In genomic region chr9:4738866-4739586, GRCh38 we compare ENCODE assay signal across 9 cellular contexts. TPM values are rescaled to one million over a fixed set of nuclear protein-coding genes. Genes with fewer than 3 reads are reported as not detected.
DNase-seq lines count a peak whose midpoint lies in the region; ATAC-seq, FAIRE-seq and TF ChIP-seq lines count a peak whose summit lies in the region.
"Had no signal": no experiment of that assay in that cellular context is flagged by ENCODE, and none has a peak within 500 bp of the region (broad histone marks: within the 10 kb centered on the region; RNA-seq: fewer than 3 reads in every experiment).

No MANE protein-coding gene starts in this region.

- peaks cover 21% of the 10 kb centered on the region for H4K20me1 ChIP-seq in OCI-LY3 (ENCODE audit: insufficient read depth, low read length)

- H3K27me3 ChIP-seq in OCI-LY3 (ENCODE audit: low read depth, low read length) (no peaks in the 10 kb centered on the region), psoas muscle (ENCODE audit: insufficient read depth in 3 of 3, low read length in 2 of 3) (no peaks in the 10 kb centered on the region)

- H3K4me3 ChIP-seq in OCI-LY3 (ENCODE audit: low read length), result peak overlapping the region; percentile 91
- H3K4me3 ChIP-seq in epithelial cell of proximal tubule (ENCODE audit: low read depth, low read length), result peak overlapping the region; percentile 77
- peak overlapping the region; percentile 80 for H3K4me3 ChIP-seq in psoas muscle

- H3K9ac ChIP-seq in OCI-LY3 (ENCODE audit: low read length), result no peak overlapping the region

- peak overlapping the region; percentile 86 for H3K4me2 ChIP-seq in OCI-LY3 (ENCODE audit: low read length)

- H2AFZ ChIP-seq in OCI-LY3 (ENCODE audit: low read depth, low read length), result no peak overlapping the region

- H3K4me1 ChIP-seq in OCI-LY3 (ENCODE audit: low read length) (peaks cover 8% of the 10 kb centered on the region), psoas muscle (peaks cover 13% of the 10 kb centered on the region)

- DNase-seq in GM12891 (ENCODE audit: insufficient read length, low spot score) (no peak), epithelial cell of proximal tubule (ENCODE audit: low read depth) (no peak), psoas muscle (no peak)
- no peak for DNase-seq in activated CD4-positive, CD25-positive, alpha-beta regulatory T cell treated with anti-CD3 and anti-CD28 coated beads, Interleukin-2, amount 50 U/mL, for 72 hours
- no peak for DNase-seq in stimulated activated CD4-positive, alpha-beta T cell treated with anti-CD3 and anti-CD28 coated beads, Interleukin-4, amount 100 ng/mL, for 24 hours
- DNase-seq: activated CD8-positive, alpha-beta memory T cell treated with anti-CD3 and anti-CD28 coated beads, Interleukin-2, amount 50 U/mL, for 48 hours had no signal

- no peak for ATAC-seq in psoas muscle
- no peak for ATAC-seq in GM18861 (IDR thresholded peaks at IDR 0.05; ENCODE audit: unreplicated experiment)
- ATAC-seq in HG02571 (IDR thresholded peaks at IDR 0.05; ENCODE audit: unreplicated experiment), result no peak

- FAIRE-seq in GM12891 (lab: Jason Lieb, UNC), result peak; percentile 66

- no peak for TF ChIP-seq POLR2A in GM12891 (IDR thresholded peaks at IDR 0.05; ENCODE audit: low read depth, low read length)

- no peaks in the 10 kb centered on the region for H3K9me3 ChIP-seq in OCI-LY3 (ENCODE audit: insufficient read depth, low read length)
- no peaks in the 10 kb centered on the region for H3K9me3 ChIP-seq in psoas muscle

- intact Hi-C loops in psoas muscle (cut with DNase I), result no loop called here

- H3K27ac ChIP-seq in OCI-LY3 (ENCODE audit: low read length), result no peak overlapping the region
- peak overlapping the region; percentile 85 for H3K27ac ChIP-seq in psoas muscle

- H3K36me3 ChIP-seq in OCI-LY3 (replicated peaks; ENCODE audit: low read depth, low read length) (no peaks in the 10 kb centered on the region), psoas muscle (ENCODE audit: insufficient read depth in 1 of 2, low read depth in 1 of 2) (peaks cover 0 to 7% of the 10 kb centered on the region in 2 donors)

- H3K79me2 ChIP-seq in OCI-LY3 (ENCODE audit: low read length), result peaks cover 57% of the 10 kb centered on the region

- 81 to 84% (median 83%) methylated on average over 19 of the region's 19 CpGs for WGBS in psoas muscle, 3 donors

- TF ChIP-seq CTCF in OCI-LY3 (IDR thresholded peaks at IDR 0.05; ENCODE audit: low read depth, low read length) (no peak), epithelial cell of proximal tubule (conservative IDR thresholded peaks at IDR 0.05; ENCODE audit: low read depth, low read length) (no peak), psoas muscle (IDR thresholded peaks at IDR 0.05) (no peak)

TF ChIP-seq in GM12891, 5 proteins besides CTCF, POLR2A, EP300 and RAD21:
- TF ChIP-seq POLR2AphosphoS5 (IDR thresholded peaks at IDR 0.05; ENCODE audit: low read depth, low read length) (no peak), POU2F2 (IDR thresholded peaks at IDR 0.05; ENCODE audit: low read depth, low read length) (no peak), SPI1 (IDR thresholded peaks at IDR 0.05; ENCODE audit: low read depth, low read length) (no peak)

RNA-seq across cellular contexts. Expression of gene AK3, which starts 2.0 kb away (rescaled TPM):
- 32.2 TPM for polyA plus RNA-seq in GM12891 (2012; ENCODE audit: low read depth, missing spikeins)
- total RNA-seq in epithelial cell of proximal tubule (49.1 and 59.4 TPM in 2 replicates), psoas muscle (100 to 1,000 TPM; 100 to 143 (median 115) TPM)
- polyA plus RNA-seq in psoas muscle, result 100 to 1,000 TPM in 2 of 3 donors, 10 to 100 TPM in 1; 47.5 to 183 (median 102) TPM

RNA-seq across cellular contexts. Expression of gene RCL1, which starts 53.7 kb away (rescaled TPM):
- polyA plus RNA-seq in GM12891 (2012; ENCODE audit: low read depth, missing spikeins), result 15.3 TPM
- total RNA-seq in epithelial cell of proximal tubule, result 16.9 and 23.4 TPM in 2 replicates
- 10 to 100 TPM; 16.0 to 29.5 (median 17.9) TPM for total RNA-seq in psoas muscle
- 10 to 100 TPM in 2 of 3 donors, 1 to 10 TPM in 1; 8.9 to 13.2 (median 10.7) TPM for polyA plus RNA-seq in psoas muscle

RNA-seq across cellular contexts. Expression of gene CDC37L1, which starts 59.7 kb away (rescaled TPM):
- polyA plus RNA-seq in GM12891 (2012; ENCODE audit: low read depth, missing spikeins), result 5.6 TPM
- total RNA-seq in epithelial cell of proximal tubule (8.4 and 21.8 TPM in 2 replicates), psoas muscle (100 to 1,000 TPM in 1 of 4 donors, 10 to 100 TPM in 3; 67.3 to 150 (median 93.0) TPM)
- polyA plus RNA-seq in psoas muscle, result 100 to 1,000 TPM in 1 of 3 donors, 10 to 100 TPM in 2; 46.7 to 184 (median 58.8) TPM
